ENCODE assay signal across 9 cellular contexts in the genomic region with DNA sequence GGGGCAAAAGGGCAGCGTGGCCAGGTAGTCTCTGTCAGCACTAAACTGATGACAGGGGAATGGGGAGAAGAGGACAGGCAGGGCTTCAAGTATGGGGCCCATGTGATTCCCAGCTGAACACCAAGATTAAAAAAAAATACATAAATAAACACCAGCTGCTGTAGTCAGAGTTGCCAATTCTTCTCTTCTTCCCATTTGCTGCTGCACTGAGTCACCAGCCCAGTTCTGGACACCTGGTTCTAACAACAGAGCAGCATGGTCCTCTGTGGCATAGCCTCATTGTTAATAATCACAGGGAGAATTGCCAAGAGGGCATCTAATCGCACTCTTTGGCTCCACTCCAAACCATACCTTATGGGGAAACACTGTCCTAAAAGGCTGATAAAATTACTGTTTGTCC. TPM values are rescaled to one million over a fixed set of nuclear protein-coding genes. Genes with fewer than 3 reads are reported as not detected.
A peak's percentile ranks its signal among the peaks of the same experiment; 100 is the strongest.
DNase-seq lines count a peak whose midpoint lies in the region; ATAC-seq and FAIRE-seq lines count a peak whose summit lies in the region.
"Had no signal": no experiment of that assay in that cellular context is flagged by ENCODE, and none has a peak within 500 bp of the region (broad histone marks: within the 10 kb centered on the region; RNA-seq: fewer than 3 reads in every experiment).

No MANE protein-coding gene starts in this region.

- no peaks in the 10 kb centered on the region for H3K9me2 ChIP-seq in GM23248 (ENCODE audit: insufficient read depth)

- no peaks in the 10 kb centered on the region for H3K36me3 ChIP-seq in GM23248 (ENCODE audit: low read depth)

- H3K79me2 ChIP-seq in GM23248 (ENCODE audit: insufficient read depth) = no peaks in the 10 kb centered on the region

- DNase-seq in GM23248 = peak; percentile 2
- peak; percentile 93 for DNase-seq in NCI-H2196 (lab: John Stamatoyannopoulos, UW; ENCODE audit: unreplicated experiment)
- DNase-seq in cerebellum (ENCODE audit: low spot score) = peak; percentile 42
- peak; percentile 89 for DNase-seq in pons (ENCODE audit: low spot score)
- DNase-seq in stimulated activated CD4-positive, alpha-beta T cell treated with anti-CD3 and anti-CD28 coated beads, Interleukin-2, amount 100 ng/mL, for 48 hours = no peak
- DNase-seq in RCC 7860 (ENCODE audit: low spot score) = no peak
- no peak for DNase-seq in stimulated activated naive CD8-positive, alpha-beta T cell treated with anti-CD3 and anti-CD28 coated beads, Interleukin-15, amount 100 ng/mL, for 72 hours
- DNase-seq: T-cell had no signal

- ATAC-seq in HG03469 (IDR thresholded peaks at IDR 0.05; ENCODE audit: unreplicated experiment) = no peak
- no peak for ATAC-seq in stimulated activated naive CD8-positive, alpha-beta T cell treated with anti-CD3 and anti-CD28 coated beads, Interleukin-15, amount 100 ng/mL, for 72 hours
- ATAC-seq: T-cell had no signal

- H2AFZ ChIP-seq in GM23248 = no peak overlapping the region

- peaks cover 7% of the 10 kb centered on the region for H3K27me3 Mint-ChIP-seq in stimulated activated naive CD8-positive, alpha-beta T cell treated with anti-CD3 and anti-CD28 coated beads, Interleukin-15, amount 100 ng/mL, for 72 hours

- no peaks in the 10 kb centered on the region for H3K9me3 ChIP-seq in GM23248 (ENCODE audit: low read depth)

- FAIRE-seq in RCC 7860 (lab: Jason Lieb, UNC) = no peak

- H4K20me1 ChIP-seq in GM23248 (ENCODE audit: insufficient read depth) = no peaks in the 10 kb centered on the region

- H3K4me3 Mint-ChIP-seq in stimulated activated naive CD8-positive, alpha-beta T cell treated with anti-CD3 and anti-CD28 coated beads, Interleukin-15, amount 100 ng/mL, for 72 hours = no peak overlapping the region
- H3K4me3 Mint-ChIP-seq: T-cell had no signal

- no peak overlapping the region for H3K4me2 ChIP-seq in GM23248 (ENCODE audit: unreplicated experiment)

- H3K27ac Mint-ChIP-seq in stimulated activated naive CD8-positive, alpha-beta T cell treated with anti-CD3 and anti-CD28 coated beads, Interleukin-15, amount 100 ng/mL, for 72 hours = no peak overlapping the region
- H3K27ac Mint-ChIP-seq: T-cell had no signal

- in situ Hi-C loops in GM23248 (cut with MboI) = no loop called here

- no peak overlapping the region for H3K4me3 ChIP-seq in GM23248

- no peaks in the 10 kb centered on the region for H3K4me1 ChIP-seq in GM23248 (ENCODE audit: insufficient read depth)

- no peaks in the 10 kb centered on the region for H3K9me3 Mint-ChIP-seq in stimulated activated naive CD8-positive, alpha-beta T cell treated with anti-CD3 and anti-CD28 coated beads, Interleukin-15, amount 100 ng/mL, for 72 hours
- H3K9me3 Mint-ChIP-seq: T-cell had no signal

- whole genome bisulfite sequencing in GM23248 (ENCODE audit: low coverage in 1 of 2, low lambda C conversion rate in 2 of 2, missing lambda C conversion rate in 2 of 2), 2 experiments = 3% methylated on average over 2 of the region's 2 CpGs

- H3K27ac ChIP-seq in GM23248 = no peak overlapping the region

- H3K9ac ChIP-seq in GM23248 = no peak overlapping the region

- no peaks in the 10 kb centered on the region for H3K4me1 Mint-ChIP-seq in stimulated activated naive CD8-positive, alpha-beta T cell treated with anti-CD3 and anti-CD28 coated beads, Interleukin-15, amount 100 ng/mL, for 72 hours
- H3K4me1 Mint-ChIP-seq: T-cell had no signal

- 0 out of 2 replicates have a peak, but pooled peaks cover 11% of the 10 kb centered on the region for H3K27me3 ChIP-seq in GM23248 (replicated peaks; ENCODE audit: insufficient read depth)

- no peaks in the 10 kb centered on the region for H3F3A ChIP-seq in GM23248 (ENCODE audit: insufficient read depth)

RNA-seq across cellular contexts. Expression of gene PPM1H, which starts 15.1 kb away (rescaled TPM):
- 0.13 and 1.2 TPM in 2 replicates for total RNA-seq in GM23248 (2014; rRNA removed; shearing (Covaris generic))
- polyA plus RNA-seq in GM23248 (2016; fragmentation: Nextera tagmentation; extraction: Ambion mirVana) = 0.03 and 0.13 TPM in 2 replicates
- total RNA-seq in cerebellum = 26.5 TPM

Comparison
In these comparisons a context has a peak if more than half of its experiments do, and no peak if none do; other contexts are left out.
1. DNase-seq: peak in GM23248 (single experiment), NCI-H2196 (single experiment), cerebellum (single experiment) and pons (single experiment); none in stimulated activated CD4-positive, alpha-beta T cell treated with anti-CD3 and anti-CD28 coated beads, Interleukin-2, amount 100 ng/mL, for 48 hours (0 of 2), RCC 7860 (single experiment) and stimulated activated naive CD8-positive, alpha-beta T cell treated with anti-CD3 and anti-CD28 coated beads, Interleukin-15, amount 100 ng/mL, for 72 hours (0 of 2).
2. RNA of gene PPM1H, which starts 15.1 kb away (total RNA-seq): 26.5 TPM in cerebellum (single experiment); 0.13 to 1.2 TPM in GM23248; every median in the first group is over 10 times any median in the second.